ENCODE assay signal across 18 cellular contexts in the genomic region with DNA sequence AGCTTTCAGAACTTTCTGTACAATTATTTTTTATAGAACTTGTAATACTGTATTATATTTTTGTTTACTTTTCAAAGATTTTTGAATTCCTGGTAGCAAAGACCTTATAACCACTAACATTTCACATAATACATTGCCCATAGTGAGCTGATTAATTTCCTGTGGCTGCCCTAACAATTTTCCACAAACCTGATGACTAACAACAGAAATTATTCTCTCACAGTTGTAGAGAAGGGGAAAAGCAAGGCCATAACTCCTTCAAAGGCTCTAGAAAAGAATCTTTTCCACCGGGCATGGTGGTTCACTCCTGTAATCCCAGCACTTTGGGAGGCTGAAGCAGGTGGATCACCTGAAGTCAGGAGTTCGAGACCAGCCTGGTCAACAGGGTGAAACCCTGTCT. TPM values are rescaled to one million over a fixed set of nuclear protein-coding genes. Genes with fewer than 3 reads are reported as not detected.
DNase-seq lines count a peak whose midpoint lies in the region; ATAC-seq, FAIRE-seq and TF ChIP-seq lines count a peak whose summit lies in the region.
"Had no signal": no experiment of that assay in that cellular context is flagged by ENCODE, and none has a peak within 500 bp of the region (broad histone marks: within the 10 kb centered on the region; RNA-seq: fewer than 3 reads in every experiment).

No MANE protein-coding gene starts in this region.

- no peaks in the 10 kb centered on the region for H3K36me3 ChIP-seq in bronchial epithelial cell (ENCODE audit: control insufficient read depth, insufficient read depth, low read length)
- no peaks in the 10 kb centered on the region for H3K36me3 ChIP-seq in small intestine (ENCODE audit: control insufficient read depth in 2 of 2, insufficient read depth in 2 of 2, low read length in 2 of 2)
- H3K36me3 ChIP-seq in neural progenitor cell: peaks cover 3% of the 10 kb centered on the region

- H3K4me3 ChIP-seq in bronchial epithelial cell (ENCODE audit: low read depth, low read length): no peak overlapping the region
- H3K4me3 ChIP-seq in small intestine (ENCODE audit: low read depth in 1 of 2, low read length in 2 of 2): no peak overlapping the region
- no peak overlapping the region for H3K4me3 ChIP-seq in neural progenitor cell

- no peak overlapping the region for H2AFZ ChIP-seq in neural progenitor cell (replicated peaks)

- FAIRE-seq in bronchial epithelial cell (lab: Jason Lieb, UNC): no peak
- FAIRE-seq in small intestine (lab: Jason Lieb, UNC): no peak

- 41 to 89% (median 44%) methylated on average over 2 of the region's 2 CpGs for WGBS in small intestine, 3 donors

- H3K27me3 ChIP-seq in bronchial epithelial cell (ENCODE audit: control insufficient read depth, insufficient read depth, low read length) (no peaks in the 10 kb centered on the region), small intestine (ENCODE audit: control insufficient read depth in 2 of 2, insufficient read depth in 2 of 2, low read length in 2 of 2) (no peaks in the 10 kb centered on the region), neural progenitor cell (no peaks in the 10 kb centered on the region)

- no peaks in the 10 kb centered on the region for H3F3A ChIP-seq in neural progenitor cell (ENCODE audit: low read depth)

- ATAC-seq in HG02678 (IDR thresholded peaks at IDR 0.05; ENCODE audit: unreplicated experiment): no peak
- ATAC-seq: HCT116, left cardiac atrium, sciatic nerve had no signal

- H3K36me3 Mint-ChIP-seq in neural progenitor cell: peaks cover 52% of the 10 kb centered on the region

- H3K4me1 Mint-ChIP-seq in neural progenitor cell: no peaks in the 10 kb centered on the region

- no peak overlapping the region for H3K4me3 Mint-ChIP-seq in neural progenitor cell

- H3K4me2 ChIP-seq in neural progenitor cell: no peak overlapping the region

- H3K9me3 Mint-ChIP-seq in neural progenitor cell: peaks cover 55% of the 10 kb centered on the region

- peaks cover 56% of the 10 kb centered on the region for H3K79me2 ChIP-seq in neural progenitor cell (ENCODE audit: low read depth)

- no peak for TF ChIP-seq CTCF in bronchial epithelial cell (IDR thresholded peaks at IDR 0.05; ENCODE audit: insufficient read depth, low read length, severe bottlenecking)
- no peak for TF ChIP-seq CTCF in neural progenitor cell (IDR thresholded peaks at IDR 0.05)

- no peaks in the 10 kb centered on the region for H3K9me3 ChIP-seq in small intestine (ENCODE audit: control insufficient read depth, low read depth)
- no peaks in the 10 kb centered on the region for H3K9me3 ChIP-seq in neural progenitor cell (ENCODE audit: low read depth)

- H4K20me1 ChIP-seq in neural progenitor cell (ENCODE audit: low read depth): no peaks in the 10 kb centered on the region

- no peak overlapping the region for H3K27ac ChIP-seq in small intestine (ENCODE audit: low read depth in 1 of 2, low read length in 1 of 2)
- H3K27ac ChIP-seq in neural progenitor cell: no peak overlapping the region
- H3K27ac ChIP-seq: VCaP had no signal

- H3K9ac ChIP-seq in neural progenitor cell: no peak overlapping the region

- H3K27me3 Mint-ChIP-seq in neural progenitor cell (ENCODE audit: insufficient read depth, low read depth): no peaks in the 10 kb centered on the region
- H3K27me3 Mint-ChIP-seq: naive B cell had no signal

- H3K27ac Mint-ChIP-seq in neural progenitor cell: no peak overlapping the region

- DNase-seq in AG20443 (ENCODE audit: low spot score) (peak; percentile 65), LHCN-M2 (ENCODE audit: low read depth) (peak; percentile 82), bronchial epithelial cell (ENCODE audit: low read depth) (peak; percentile 59), kidney tubule cell (ENCODE audit: low spot score) (peak; percentile 62), small intestine (no peak), neural progenitor cell (ENCODE audit: low spot score) (no peak), NCI-H524 treated with DMSO at 0.1 percent for 48 hours (lab: John Stamatoyannopoulos, UW) (no peak)
- DNase-seq: cortex of kidney, glutamatergic neuron, left cardiac atrium, naive B cell, NCI-H1436 treated with DMSO at 0.1 percent for 48 hours, NCI-H69, SIG-M5 had no signal

- H3K4me1 ChIP-seq in small intestine (ENCODE audit: control insufficient read depth in 2 of 2, insufficient read depth in 1 of 2, low read depth in 1 of 2, low read length in 1 of 2) (peaks cover 0 to under 1% of the 10 kb centered on the region in 2 donors), neural progenitor cell (no peaks in the 10 kb centered on the region)

RNA-seq across cellular contexts. Expression of a gene that starts 19.1 kb away (rescaled TPM):
- total RNA-seq in LHCN-M2 (2014; rRNA removed): 18.5 and 20.3 TPM in 2 replicates
- polyA plus RNA-seq in LHCN-M2 (2012): 6.1 TPM
- 2.2 and 3.4 TPM in 2 replicates for total RNA-seq in bronchial epithelial cell
- polyA plus RNA-seq in small intestine: 1 to 10 TPM in 1 of 3 donors, under 1 TPM in 2; 0.45 to 1.0 (median 0.54) TPM
- total RNA-seq in neural progenitor cell (ENCODE audit: low replicate concordance): 8.0 and 10.1 TPM in 2 replicates

Comparison
In these comparisons a context has a peak if more than half of its experiments do, and no peak if none do; other contexts are left out.
1. DNase-seq: peak in AG20443 (single experiment), LHCN-M2 (single experiment), bronchial epithelial cell (single experiment) and kidney tubule cell (single experiment); none in small intestine (single experiment), neural progenitor cell (single experiment) and NCI-H524 treated with DMSO at 0.1 percent for 48 hours (single experiment).